17 cellular contexts compared by ENCODE assay signal in genomic region chr4:18981234-18981615, GRCh38.
DNase-seq lines count a peak whose midpoint lies in the region; ATAC-seq and TF ChIP-seq lines count a peak whose summit lies in the region.
"Had no signal": no experiment of that assay in that cellular context is flagged by ENCODE, and none has a peak within 500 bp of the region (broad histone marks: within the 10 kb centered on the region; RNA-seq: fewer than 3 reads in every experiment).

No MANE protein-coding gene starts in this region.

- H3K9me2 ChIP-seq in DOHH2 (replicated peaks; ENCODE audit: control insufficient read depth, low read length) (no peaks in the 10 kb centered on the region), PC-9 (ENCODE audit: insufficient read depth) (no peaks in the 10 kb centered on the region)

- CTCF ChIA-PET in PC-9 (lab: Charles Lee) = no interaction called here

- H3K79me2 ChIP-seq in DOHH2 (ENCODE audit: control insufficient read depth, low read length) (no peaks in the 10 kb centered on the region), PC-9 (ENCODE audit: low read depth) (no peaks in the 10 kb centered on the region)

- H3K4me3 ChIP-seq in DOHH2 (ENCODE audit: low read length) (no peak overlapping the region), PC-9 (no peak overlapping the region)
- H3K4me3 ChIP-seq: GM23338 had no signal

- no peaks in the 10 kb centered on the region; the same call in 1 of the 2 replicates for H3F3A ChIP-seq in DOHH2 (ENCODE audit: control insufficient read depth, insufficient read depth)
- H3F3A ChIP-seq in PC-9 (ENCODE audit: insufficient read depth, low read depth) = no peaks in the 10 kb centered on the region

- DNase-seq in PC-9 (peak; percentile 13 to 46), epithelial cell of prostate (ENCODE audit: low read depth, low spot score) (no peak), HK-2 (ENCODE audit: unreplicated experiment) (no peak), hepatic stellate cell (ENCODE audit: low spot score) (no peak)
- DNase-seq: C1 segment of cervical spinal cord, EL, NCI-H1417 treated with DMSO at 0.1 percent for 48 hours, NCI-H1930, NCI-H2171, NCI-H510A, NCI-H774, SIG-M5 had no signal

- H3K4me2 ChIP-seq in DOHH2 (ENCODE audit: low read length) (peak overlapping the region; percentile 49; the same call in 1 of the 2 replicates), PC-9 (peak overlapping the region; percentile 39)
- H3K4me2 ChIP-seq: GM23338 had no signal

- H3K27me3 ChIP-seq in DOHH2 (ENCODE audit: control insufficient read depth, low read length) (no peaks in the 10 kb centered on the region), PC-9 (ENCODE audit: insufficient read depth, low read depth) (no peaks in the 10 kb centered on the region)

- H3K9me3 ChIP-seq in DOHH2 (ENCODE audit: control insufficient read depth, insufficient read depth, low read length) = no peaks in the 10 kb centered on the region
- H3K9me3 ChIP-seq in PC-9 (ENCODE audit: insufficient read depth, low read depth) = peaks cover 5% of the 10 kb centered on the region; the same call in 1 of the 2 replicates

- TSS peak; percentile 94 for BruUV-seq in PC-9 (replicated peaks; lab: Mats Ljungman, UMichigan)

- H2AFZ ChIP-seq in PC-9 = no peak overlapping the region

- POLR2A ChIA-PET in PC-9 (lab: Charles Lee; ENCODE audit: unreplicated experiment) = no interaction called here

- TF ChIP-seq CTCF in DOHH2 (IDR thresholded peaks at IDR 0.05; ENCODE audit: low read depth, low read length, poor library complexity, severe bottlenecking) (no peak), PC-9 (conservative IDR thresholded peaks at IDR 0.05) (no peak)

- intact Hi-C loops in PC-9 (cut with micrococcal nuclease; ENCODE audit: unreplicated experiment) = no loop called here

- H3K27ac ChIP-seq in DOHH2 (ENCODE audit: low read depth, low read length) (no peak overlapping the region), PC-9 (peak overlapping the region; percentile 86), epithelial cell of prostate (peak overlapping the region; percentile 64)

- no peaks in the 10 kb centered on the region for H4K20me1 ChIP-seq in DOHH2 (ENCODE audit: control insufficient read depth, insufficient read depth, low read depth, low read length)
- H4K20me1 ChIP-seq in PC-9 (ENCODE audit: insufficient read depth) = no peaks in the 10 kb centered on the region

- ATAC-seq in HG03432 (IDR thresholded peaks at IDR 0.05; ENCODE audit: unreplicated experiment) (peak; percentile 15), GM18858 (IDR thresholded peaks at IDR 0.05; ENCODE audit: unreplicated experiment) (no peak), HG03442 (IDR thresholded peaks at IDR 0.05; ENCODE audit: unreplicated experiment) (no peak)
- ATAC-seq: GM23338 had no signal

- H3K4me1 ChIP-seq in DOHH2 (ENCODE audit: control insufficient read depth, low read length) (peaks cover 16% of the 10 kb centered on the region), PC-9 (replicated peaks; ENCODE audit: insufficient read depth) (0 out of 2 replicates have a peak, but pooled peaks cover 8% of the 10 kb centered on the region)

- H3K36me3 ChIP-seq in DOHH2 (ENCODE audit: control insufficient read depth, low read length) (no peaks in the 10 kb centered on the region), PC-9 (ENCODE audit: low read depth) (no peaks in the 10 kb centered on the region)

Comparison
In these comparisons a context has a peak if more than half of its experiments do, and no peak if none do; other contexts are left out.
1. DNase-seq: peak in PC-9 (2 of 2); none in epithelial cell of prostate (single experiment), HK-2 (single experiment) and hepatic stellate cell (single experiment).